ENCODE assay signal across 8 cellular contexts in the genomic region with DNA sequence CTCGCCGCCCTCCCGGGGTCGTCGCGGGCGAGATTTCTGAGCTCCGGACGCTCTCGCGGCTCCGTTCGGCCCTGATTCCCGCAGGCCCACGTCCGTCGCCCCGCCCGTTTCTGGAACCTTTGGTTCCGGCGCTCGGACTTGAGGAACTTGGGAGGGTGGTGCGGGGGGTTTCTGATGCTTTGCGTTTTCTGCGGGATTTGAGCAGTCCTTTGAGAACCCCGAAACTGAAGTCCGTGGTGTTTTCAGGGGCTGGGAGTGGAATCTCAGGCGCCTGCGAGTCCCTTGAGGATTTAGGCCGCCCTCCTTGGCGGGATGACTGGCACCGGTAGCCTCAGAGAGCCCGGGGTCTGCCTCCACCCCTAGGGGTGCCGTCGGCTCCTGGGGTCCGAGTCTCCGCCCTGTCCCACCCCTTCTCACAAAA. TPM values are rescaled to one million over a fixed set of nuclear protein-coding genes. Genes with fewer than 3 reads are reported as not detected.
DNase-seq lines count a peak whose midpoint lies in the region; ATAC-seq and TF ChIP-seq lines count a peak whose summit lies in the region.

No MANE protein-coding gene starts in this region.

- WGBS in H9 (ENCODE audit: extremely low coverage, insufficient read length, low lambda C conversion rate), result no CpG with 5 or more reads among the region's 37 CpGs
- 1% methylated on average over 13 of the region's 37 CpGs for WGBS in suprapubic skin

- H3K9ac ChIP-seq in H9 (ENCODE audit: extremely low read depth, insufficient read length, low read length), result peak overlapping the region; percentile 33

- H3K9me3 Mint-ChIP-seq in H9 (peaks cover 4% of the 10 kb centered on the region in 2 experiments; a peak in 3 of 5 replicates), MCF 10A (ENCODE audit: unreplicated experiment) (no peaks in the 10 kb centered on the region)

- no peak overlapping the region for H4K5ac ChIP-seq in H9 (ENCODE audit: insufficient read length, low read depth, low read length)

- POLR2A ChIA-PET in MCF 10A (lab: Yijun Ruan, JAX), result no interaction called here

- no peak overlapping the region for H2BK20ac ChIP-seq in H9 (ENCODE audit: low read depth, low read length, poor library complexity, severe bottlenecking)

- H2BK5ac ChIP-seq in H9 (ENCODE audit: insufficient read length, low read length), result no peak overlapping the region

- intact Hi-C loops in MCF 10A (cut with micrococcal nuclease), result no loop called here

- no peak overlapping the region for H4K91ac ChIP-seq in H9 (ENCODE audit: insufficient read length, low read depth, low read length)

- CTCF ChIA-PET in MCF 10A (lab: Yijun Ruan, JAX), result interaction anchor here (1.9 to 3.1 kb wide), 2 partner anchors 11 to 109 kb away, joined by 11 to 15 read pairs; no protein-coding TSS in a partner anchor

- H3K4me1 Mint-ChIP-seq in H9 (peaks cover 8 to 13% of the 10 kb centered on the region in 2 experiments), MCF 10A (ENCODE audit: insufficient read depth, unreplicated experiment) (no peaks in the 10 kb centered on the region)

- H3K27me3 Mint-ChIP-seq in H9 (ENCODE audit: low read depth) (peaks cover 23% of the 10 kb centered on the region), MCF 10A (ENCODE audit: insufficient read depth, unreplicated experiment) (no peaks in the 10 kb centered on the region)

- H3K36me3 Mint-ChIP-seq in H9 (ENCODE audit: insufficient read depth in 1 of 3, low read depth in 3 of 3) (peaks cover 0 to 11% (median 0%) of the 10 kb centered on the region in 3 experiments; a peak in 5 of 7 replicates), MCF 10A (ENCODE audit: insufficient read depth, unreplicated experiment) (peaks cover 5% of the 10 kb centered on the region)

- H3T11ph ChIP-seq in H9 (ENCODE audit: low read length), result no peak overlapping the region

- no peaks in the 10 kb centered on the region for H3K79me1 ChIP-seq in H9 (ENCODE audit: insufficient read depth, low read depth, low read length, poor library complexity, severe bottlenecking)

- H3K27ac ChIP-seq in 22Rv1 (peak overlapping the region; percentile 40; the same call in 1 of the 2 replicates), H9 (ENCODE audit: insufficient read length, low read depth, low read length) (no peak overlapping the region), suprapubic skin (peak overlapping the region; percentile 81)

- TF ChIP-seq POLR2A in suprapubic skin (IDR thresholded peaks at IDR 0.05), result no peak

- H3K4me1 ChIP-seq in H9 (ENCODE audit: insufficient read depth, low read length) (0 out of 2 replicates have a peak, but pooled peaks cover 2% of the 10 kb centered on the region), suprapubic skin (peaks cover 9% of the 10 kb centered on the region)

- BruUV-seq in MCF 10A (replicated peaks; lab: Mats Ljungman, UMichigan), result no TSS peak

- H2AK5ac ChIP-seq in H9 (ENCODE audit: insufficient read length, low read length), result no peak overlapping the region

- H3K4ac ChIP-seq in H9 (ENCODE audit: low read depth, low read length), result no peak overlapping the region

- H3K23me2 ChIP-seq in H9 (ENCODE audit: insufficient read length, low read depth, low read length, poor library complexity, severe bottlenecking), result no peaks in the 10 kb centered on the region

- peak; percentile 41 for ATAC-seq in left lobe of liver
- no peak for ATAC-seq in HG02798 (IDR thresholded peaks at IDR 0.05; ENCODE audit: poor library complexity, unreplicated experiment)
- ATAC-seq in GM18868 (IDR thresholded peaks at IDR 0.05; ENCODE audit: unreplicated experiment), result no peak

- H2BK120ac ChIP-seq in H9 (ENCODE audit: low read depth, low read length, poor library complexity, severe bottlenecking), result peak overlapping the region; percentile 14

- H3K27ac Mint-ChIP-seq in H9, result no peak overlapping the region
- H3K27ac Mint-ChIP-seq in MCF 10A (ENCODE audit: low read depth, unreplicated experiment), result peak overlapping the region; percentile 76

- H3K9me3 ChIP-seq in H9 (ENCODE audit: control insufficient read depth, low read depth, low read length) (no peaks in the 10 kb centered on the region), suprapubic skin (no peaks in the 10 kb centered on the region)

- peak overlapping the region; percentile 83; the same call in 1 of the 2 replicates for H3K14ac ChIP-seq in H9 (ENCODE audit: insufficient read depth, low read length)

- TF ChIP-seq CTCF in 22Rv1 (IDR thresholded peaks at IDR 0.05) (no peak), H9 (conservative IDR thresholded peaks at IDR 0.05) (peak; percentile 22; the same call in 1 of the 3 replicates), MCF 10A (IDR thresholded peaks at IDR 0.05; ENCODE audit: unreplicated experiment) (no peak), suprapubic skin (IDR thresholded peaks at IDR 0.05) (peak in 1 of 2 donors; percentile 7)

- DNase-seq in H9 (no peak), MCF 10A (ENCODE audit: unreplicated experiment) (peak; percentile 26), left lobe of liver (ENCODE audit: low spot score) (peak; percentile 65), suprapubic skin (ENCODE audit: low spot score in 2 of 2) (no peak)
- DNase-seq in stimulated activated CD4-positive, alpha-beta T cell treated with anti-CD3 and anti-CD28 coated beads, Interleukin-1b, Interleukin-23, amount 100 ng/mL, for 48 hours, result no peak

- no peaks in the 10 kb centered on the region for H3K36me3 ChIP-seq in suprapubic skin

- H2AFZ ChIP-seq in H9 (ENCODE audit: low read length), result no peak overlapping the region

- no peak overlapping the region for H4K8ac ChIP-seq in H9 (replicated peaks; ENCODE audit: insufficient read length, low read depth, low read length)

- no peak overlapping the region for H3K23ac ChIP-seq in H9 (ENCODE audit: insufficient read length, low read depth, low read length)

- H3K4me3 Mint-ChIP-seq in H9, result peak overlapping the region; percentile 76 to 80
- peak overlapping the region; percentile 72 for H3K4me3 Mint-ChIP-seq in MCF 10A (ENCODE audit: unreplicated experiment)

- no peak overlapping the region for H3K56ac ChIP-seq in H9 (ENCODE audit: insufficient read length, low read depth, low read length)

- no peak overlapping the region for H2BK12ac ChIP-seq in H9 (ENCODE audit: insufficient read length, low read depth, low read length)

- H3K4me2 ChIP-seq in H9 (ENCODE audit: insufficient read depth, insufficient read length, low read length), result peak overlapping the region; percentile 63

- TF ChIP-seq EP300 in suprapubic skin (IDR thresholded peaks at IDR 0.05), result no peak

- H3K18ac ChIP-seq in H9 (ENCODE audit: insufficient read length, low read depth, low read length), result peak overlapping the region; percentile 29

- H3K4me3 ChIP-seq in suprapubic skin, result peak overlapping the region; percentile 68

- H4K20me1 ChIP-seq in H9 (ENCODE audit: control insufficient read depth, insufficient read depth, insufficient read length), result no peaks in the 10 kb centered on the region

- H2BK15ac ChIP-seq in H9 (ENCODE audit: low read depth, low read length), result no peak overlapping the region

- H3K27me3 ChIP-seq in H9 (ENCODE audit: insufficient read depth, low read length) (no peaks in the 10 kb centered on the region), suprapubic skin (no peaks in the 10 kb centered on the region)

- H3K79me2 ChIP-seq in H9 (ENCODE audit: insufficient read depth, low read length), result no peaks in the 10 kb centered on the region

RNA-seq across cellular contexts. Expression of a gene that starts 0.3 kb away (rescaled TPM):
- total RNA-seq in H9 (2021) (4.3 and 4.5 TPM in 2 replicates), MCF 10A (2022) (14.9 and 19.0 TPM in 2 replicates), left lobe of liver (58.6 TPM), suprapubic skin (10 to 100 TPM in 2 of 4 donors, 1 to 10 TPM in 2; 2.3 to 35.8 (median 11.4) TPM)

RNA-seq across cellular contexts. Expression of a gene that starts 42.6 kb away (rescaled TPM):
- total RNA-seq in H9 (2021) (not detected in 2 replicates), MCF 10A (2022) (not detected in 2 replicates), left lobe of liver (351 TPM), suprapubic skin (1 to 10 TPM in 1 of 4 donors, not detected in 3; 6.8 TPM)

Comparison
In these comparisons a context has a peak if more than half of its experiments do, and no peak if none do; other contexts are left out.
1. DNase-seq: peak in MCF 10A (single experiment) and left lobe of liver (single experiment); none in H9 (single experiment), suprapubic skin (0 of 2) and stimulated activated CD4-positive, alpha-beta T cell treated with anti-CD3 and anti-CD28 coated beads, Interleukin-1b, Interleukin-23, amount 100 ng/mL, for 48 hours (single experiment).
2. RNA of a gene that starts 42.6 kb away (total RNA-seq): 351 TPM in left lobe of liver (single experiment); 6.8 TPM in suprapubic skin, not detected in H9 and not detected in MCF 10A; every median in the first group is over 10 times any median in the second.